ENCODE assay signal across 8 cellular contexts in genomic region chr7:141649865-141650499, GRCh38. TPM values are rescaled to one million over a fixed set of nuclear protein-coding genes. Genes with fewer than 3 reads are reported as not detected.
A peak's percentile ranks its signal among the peaks of the same experiment; 100 is the strongest.
DNase-seq lines count a peak whose midpoint lies in the region; ATAC-seq, FAIRE-seq and TF ChIP-seq lines count a peak whose summit lies in the region.

No MANE protein-coding gene starts in this region.

- H3K9me3 Mint-ChIP-seq in immature natural killer cell, result no peaks in the 10 kb centered on the region

- no TSS peak for BruUV-seq in OCI-LY7 (replicated peaks; lab: Mats Ljungman, UMichigan)

- peak overlapping the region; percentile 35; the same call in 1 of the 2 replicates for H3K4me2 ChIP-seq in OCI-LY7 (ENCODE audit: low read length)
- no peak overlapping the region for H3K4me2 ChIP-seq in smooth muscle cell

- DNase-seq in KBM-7 (peak; percentile 58), OCI-LY7 (ENCODE audit: low spot score) (peak; percentile 41), T47D (ENCODE audit: low read depth in 1 of 2, low spot score in 1 of 2) (peak; percentile 49 to 82), immature natural killer cell (peak; percentile 12 to 33 (median 14)), smooth muscle cell (lab: John Stamatoyannopoulos, UW; ENCODE audit: unreplicated experiment) (no peak)
- no peak for DNase-seq in stimulated activated CD4-positive, alpha-beta T cell treated with anti-CD3 and anti-CD28 coated beads, Interleukin-4, amount 100 ng/mL, for 1 hour

- CTCF ChIA-PET in OCI-LY7 (lab: Charles Lee; ENCODE audit: unreplicated experiment), result interaction anchor here (0.6 kb wide), 1 partner anchor 126 kb away, joined by 3 read pairs; no protein-coding TSS in a partner anchor

- 31% methylated on average over 4 of the region's 4 CpGs for WGBS in smooth muscle cell (ENCODE audit: low lambda C conversion rate)

- no peaks in the 10 kb centered on the region for H3K27me3 ChIP-seq in smooth muscle cell (ENCODE audit: low read depth)

- H3K9ac ChIP-seq in smooth muscle cell (ENCODE audit: low read depth), result peak overlapping the region; percentile 47

- no peaks in the 10 kb centered on the region for H3K9me2 ChIP-seq in OCI-LY7 (ENCODE audit: insufficient read depth, low read length)

- H3K36me3 Mint-ChIP-seq in immature natural killer cell, result peaks cover 6 to 42% (median 12%) of the 10 kb centered on the region in 3 donors

- peak; percentile 6 for FAIRE-seq in G401.6 (lab: Jason Lieb, UNC)

- H3K4me3 Mint-ChIP-seq in immature natural killer cell, result no peak overlapping the region

- H3K9me3 ChIP-seq in OCI-LY7 (ENCODE audit: low read length) (no peaks in the 10 kb centered on the region), smooth muscle cell (replicated peaks; ENCODE audit: low read depth) (no peaks in the 10 kb centered on the region)

- peaks cover 3 to 26% of the 10 kb centered on the region in 2 donors for H3K4me1 Mint-ChIP-seq in immature natural killer cell

- intact Hi-C loops in OCI-LY7 (cut with micrococcal nuclease; ENCODE audit: unreplicated experiment), result no loop called here

- peak overlapping the region; percentile 32 to 77 (median 61) for H3K27ac Mint-ChIP-seq in immature natural killer cell

- in situ Hi-C loops in KBM-7 (cut with MboI; ENCODE audit: low pct_unique_long_range_greater_than_20kb, low sequenced_read_pairs), result no loop called here
- in situ Hi-C loops in T47D (cut with HindIII; ENCODE audit: low pct_unique_long_range_greater_than_20kb, low sequenced_read_pairs), result no loop called here

- H3K36me3 ChIP-seq in OCI-LY7 (ENCODE audit: insufficient read depth, low read length), result peaks cover 39% of the 10 kb centered on the region
- H3K36me3 ChIP-seq in smooth muscle cell (ENCODE audit: low read depth), result no peaks in the 10 kb centered on the region

- no peak overlapping the region for H3K27ac ChIP-seq in OCI-LY7 (ENCODE audit: low read depth, low read length, poor library complexity, severe bottlenecking)
- H3K27ac ChIP-seq in smooth muscle cell (ENCODE audit: low read depth), result peak overlapping the region; percentile 64

- H3K4me3 ChIP-seq in OCI-LY7 (ENCODE audit: low read depth, low read length, poor library complexity, severe bottlenecking) (no peak overlapping the region), smooth muscle cell (no peak overlapping the region)

- H3K4me1 ChIP-seq in OCI-LY7 (ENCODE audit: insufficient read depth, low read length, poor library complexity, severe bottlenecking) (peaks cover 9% of the 10 kb centered on the region), smooth muscle cell (ENCODE audit: low read depth) (peaks cover 3% of the 10 kb centered on the region)

- H3K27me3 Mint-ChIP-seq in immature natural killer cell (ENCODE audit: low read depth in 3 of 3), result peaks cover 1 to 5% (median 1%) of the 10 kb centered on the region in 3 donors

- POLR2A ChIA-PET in OCI-LY7 (lab: Charles Lee), result no interaction called here

- H3F3A ChIP-seq in smooth muscle cell (ENCODE audit: low read depth), result peaks cover 4% of the 10 kb centered on the region

- H3K79me2 ChIP-seq in OCI-LY7 (ENCODE audit: insufficient read depth, low read depth, low read length) (no peaks in the 10 kb centered on the region), smooth muscle cell (ENCODE audit: low read depth) (no peaks in the 10 kb centered on the region)

- no peak overlapping the region for H2AFZ ChIP-seq in OCI-LY7 (ENCODE audit: low read length)
- no peak overlapping the region for H2AFZ ChIP-seq in smooth muscle cell (ENCODE audit: low read depth)

- H4K20me1 ChIP-seq in OCI-LY7 (ENCODE audit: insufficient read depth, low read length), result no peaks in the 10 kb centered on the region
- H4K20me1 ChIP-seq in smooth muscle cell (ENCODE audit: low read depth), result no peaks in the 10 kb centered on the region

- peak; percentile 49 for ATAC-seq in GM21717 (IDR thresholded peaks at IDR 0.05; ENCODE audit: unreplicated experiment)

- peak; percentile 72 for TF ChIP-seq CTCF in OCI-LY7 (conservative IDR thresholded peaks at IDR 0.05; ENCODE audit: low read length)
- peak; percentile 67 for TF ChIP-seq CTCF in smooth muscle cell (IDR thresholded peaks at IDR 0.05; ENCODE audit: borderline replicate concordance, insufficient read depth, poor library complexity, severe bottlenecking)

RNA-seq across cellular contexts. Expression of gene DENND11, which starts 52.0 kb away (rescaled TPM):
- 3.8 and 4.9 TPM in 2 replicates for total RNA-seq in OCI-LY7 (2014; rRNA removed; shearing (Covaris generic))
- total RNA-seq in OCI-LY7 (2022) (9.7 and 9.9 TPM in 2 replicates), smooth muscle cell (9.3 and 10.3 TPM in 2 replicates)
- polyA plus RNA-seq in immature natural killer cell (10 to 100 TPM in 1 of 3 donors, 1 to 10 TPM in 2; 2.2 to 13.0 (median 9.6) TPM), smooth muscle cell (3.2 and 3.7 TPM in 2 replicates)

RNA-seq across cellular contexts. Expression of gene WEE2, which starts 58.2 kb away (rescaled TPM):
- not detected in 2 replicates for total RNA-seq in OCI-LY7 (2014; rRNA removed; shearing (Covaris generic))
- not detected in 2 replicates for total RNA-seq in OCI-LY7 (2022)
- polyA plus RNA-seq in immature natural killer cell, result not detected
- not detected in 2 replicates for total RNA-seq in smooth muscle cell
- polyA plus RNA-seq in smooth muscle cell, result not detected in 2 replicates

Comparison
In these comparisons a context has a peak if more than half of its experiments do, and no peak if none do; other contexts are left out.
1. DNase-seq: peak in KBM-7 (single experiment), OCI-LY7 (single experiment), T47D (2 of 2) and immature natural killer cell (3 of 3); none in smooth muscle cell (single experiment) and stimulated activated CD4-positive, alpha-beta T cell treated with anti-CD3 and anti-CD28 coated beads, Interleukin-4, amount 100 ng/mL, for 1 hour (single experiment).